In the genomic region with DNA sequence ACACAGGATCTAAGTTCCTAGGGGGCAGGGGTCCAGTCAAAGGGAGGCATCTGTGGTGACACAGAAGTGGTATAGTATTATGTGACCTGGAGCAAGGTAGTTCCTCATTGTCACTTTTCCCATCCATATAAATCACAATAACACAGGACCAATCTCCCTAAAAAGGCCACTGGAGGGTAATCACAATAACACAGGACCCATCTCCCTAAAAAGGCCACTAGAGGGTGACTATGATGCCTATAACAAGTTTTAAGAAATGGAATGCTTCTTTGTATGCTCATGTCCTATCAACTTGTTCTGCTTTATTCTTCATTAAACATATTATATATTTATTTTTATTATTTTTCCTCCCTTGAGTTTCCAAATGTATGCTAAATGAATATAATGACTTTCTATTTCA, we compare ENCODE assay signal across 1 cellular context.
TF ChIP-seq lines count a peak whose summit lies in the region.

No MANE protein-coding gene starts in this region.

TF ChIP-seq in HepG2, 621 proteins besides CTCF, POLR2A, EP300 and RAD21 (continued from another document):
- TF ChIP-seq, protein P1, sequence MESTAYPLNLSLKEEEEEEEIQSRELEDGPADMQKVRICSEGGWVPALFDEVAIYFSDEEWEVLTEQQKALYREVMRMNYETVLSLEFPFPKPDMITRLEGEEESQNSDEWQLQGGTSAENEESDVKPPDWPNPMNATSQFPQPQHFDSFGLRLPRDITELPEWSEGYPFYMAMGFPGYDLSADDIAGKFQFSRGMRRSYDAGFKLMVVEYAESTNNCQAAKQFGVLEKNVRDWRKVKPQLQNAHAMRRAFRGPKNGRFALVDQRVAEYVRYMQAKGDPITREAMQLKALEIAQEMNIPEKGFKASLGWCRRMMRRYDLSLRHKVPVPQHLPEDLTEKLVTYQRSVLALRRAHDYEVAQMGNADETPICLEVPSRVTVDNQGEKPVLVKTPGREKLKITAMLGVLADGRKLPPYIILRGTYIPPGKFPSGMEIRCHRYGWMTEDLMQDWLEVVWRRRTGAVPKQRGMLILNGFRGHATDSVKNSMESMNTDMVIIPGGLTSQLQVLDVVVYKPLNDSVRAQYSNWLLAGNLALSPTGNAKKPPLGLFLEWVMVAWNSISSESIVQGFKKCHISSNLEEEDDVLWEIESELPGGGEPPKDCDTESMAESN (CRISPR knock-in tag; conservative IDR thresholded peaks at IDR 0.05) = no peak
- TF ChIP-seq SMYD3 (CRISPR knock-in tag; IDR thresholded peaks at IDR 0.05) (no peak), ZNF549 (CRISPR knock-in tag; IDR thresholded peaks at IDR 0.05) (no peak), BRD4 (CRISPR knock-in tag; IDR thresholded peaks at IDR 0.05) (no peak)
- TF ChIP-seq, protein P2, sequence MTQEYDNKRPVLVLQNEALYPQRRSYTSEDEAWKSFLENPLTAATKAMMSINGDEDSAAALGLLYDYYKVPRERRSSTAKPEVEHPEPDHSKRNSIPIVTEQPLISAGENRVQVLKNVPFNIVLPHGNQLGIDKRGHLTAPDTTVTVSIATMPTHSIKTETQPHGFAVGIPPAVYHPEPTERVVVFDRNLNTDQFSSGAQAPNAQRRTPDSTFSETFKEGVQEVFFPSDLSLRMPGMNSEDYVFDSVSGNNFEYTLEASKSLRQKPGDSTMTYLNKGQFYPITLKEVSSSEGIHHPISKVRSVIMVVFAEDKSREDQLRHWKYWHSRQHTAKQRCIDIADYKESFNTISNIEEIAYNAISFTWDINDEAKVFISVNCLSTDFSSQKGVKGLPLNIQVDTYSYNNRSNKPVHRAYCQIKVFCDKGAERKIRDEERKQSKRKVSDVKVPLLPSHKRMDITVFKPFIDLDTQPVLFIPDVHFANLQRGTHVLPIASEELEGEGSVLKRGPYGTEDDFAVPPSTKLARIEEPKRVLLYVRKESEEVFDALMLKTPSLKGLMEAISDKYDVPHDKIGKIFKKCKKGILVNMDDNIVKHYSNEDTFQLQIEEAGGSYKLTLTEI (CRISPR knock-in tag; conservative IDR thresholded peaks at IDR 0.05) = no peak
